ENCODE assay signal across 8 cellular contexts in the genomic region with DNA sequence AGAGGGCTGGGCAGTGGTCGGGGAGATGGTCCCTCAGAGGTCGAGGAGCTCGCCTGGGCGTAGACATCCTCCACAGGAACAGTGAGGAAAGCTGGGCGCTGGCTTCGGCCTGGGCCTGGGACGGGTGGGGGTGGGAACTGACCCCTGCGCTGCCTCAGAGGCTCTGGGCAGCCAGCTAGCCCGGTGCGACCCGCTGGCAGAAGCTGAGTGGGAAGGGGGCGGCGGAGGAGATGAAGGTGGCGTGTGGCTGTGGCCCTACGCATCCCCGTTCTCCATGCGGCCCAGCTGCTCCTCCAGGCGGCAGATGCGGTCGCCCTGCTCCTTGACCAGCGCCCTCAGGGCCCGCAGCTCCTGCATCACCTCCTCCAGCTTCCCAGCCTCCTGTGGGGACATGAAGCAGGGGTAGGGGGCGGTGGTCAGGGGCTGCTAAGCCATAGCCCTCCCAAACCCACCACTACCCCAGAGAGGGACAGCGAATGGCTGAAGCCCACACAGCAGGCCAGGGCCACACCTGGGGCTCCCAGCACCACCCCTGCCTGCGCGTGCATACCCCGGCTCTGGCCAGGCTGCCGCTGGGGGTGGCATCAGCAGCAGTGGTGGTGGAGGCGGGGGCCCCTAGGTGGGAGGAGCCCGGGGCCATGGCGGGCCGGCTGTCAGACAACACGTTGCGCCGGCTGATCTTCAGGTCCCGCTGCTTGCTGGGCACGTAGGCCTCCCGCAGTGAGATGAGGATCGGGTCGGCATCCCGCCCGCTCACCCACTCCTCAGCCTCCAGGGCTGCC. TPM values are rescaled to one million over a fixed set of nuclear protein-coding genes. Genes with fewer than 3 reads are reported as not detected.
DNase-seq lines count a peak whose midpoint lies in the region; ATAC-seq and TF ChIP-seq lines count a peak whose summit lies in the region.
"Had no signal": no experiment of that assay in that cellular context is flagged by ENCODE, and none has a peak within 500 bp of the region (broad histone marks: within the 10 kb centered on the region; RNA-seq: fewer than 3 reads in every experiment).

No MANE protein-coding gene starts in this region.

- POLR2A ChIA-PET in RWPE1 (lab: Yijun Ruan, JAX; ENCODE audit: low non-redundant PET) = no interaction called here
- POLR2A ChIA-PET in naive thymus-derived CD8-positive, alpha-beta T cell (lab: Charles Lee) = interaction anchor here (1.1 to 31.8 kb wide), 16 partner anchors 18 to 171 kb away, joined by 3 to 2390 read pairs (median 10); partner anchors contain the start of genes AIP, CABP4, CARNS1 and CDK2AP2

- no peaks in the 10 kb centered on the region for H3K27me3 Mint-ChIP-seq in activated T-helper 17 cell treated with anti-CD3 and anti-CD28 coated beads, Interleukin-2, amount 50 U/mL, for 72 hours
- H3K27me3 Mint-ChIP-seq in naive thymus-derived CD8-positive, alpha-beta T cell = no peaks in the 10 kb centered on the region
- H3K27me3 Mint-ChIP-seq in Calu3 (ENCODE audit: unreplicated experiment) = no peaks in the 10 kb centered on the region

- peaks cover 70% of the 10 kb centered on the region for H3K36me3 Mint-ChIP-seq in activated T-helper 17 cell treated with anti-CD3 and anti-CD28 coated beads, Interleukin-2, amount 50 U/mL, for 72 hours (ENCODE audit: low read depth)
- peaks cover 0 to 22% (median 4%) of the 10 kb centered on the region in 3 donors for H3K36me3 Mint-ChIP-seq in naive thymus-derived CD8-positive, alpha-beta T cell
- peaks cover 83% of the 10 kb centered on the region for H3K36me3 Mint-ChIP-seq in Calu3 (ENCODE audit: insufficient read depth, unreplicated experiment)

- H3K27me3 ChIP-seq in upper lobe of left lung = no peaks in the 10 kb centered on the region

- BruUV-seq in Calu3 (replicated peaks; lab: Mats Ljungman, UMichigan) = no TSS peak

- 88 to 90% methylated on average over 25 to 30 of the region's 42 CpGs for WGBS in upper lobe of left lung, 2 donors

- peaks cover 4 to 79% (median 67%) of the 10 kb centered on the region in 4 donors for H3K36me3 ChIP-seq in upper lobe of left lung

- H3K4me3 Mint-ChIP-seq in activated T-helper 17 cell treated with anti-CD3 and anti-CD28 coated beads, Interleukin-2, amount 50 U/mL, for 72 hours = peak overlapping the region; percentile 95
- H3K4me3 Mint-ChIP-seq in naive thymus-derived CD8-positive, alpha-beta T cell = peak overlapping the region; percentile 93 to 100 (median 96)
- no peak overlapping the region for H3K4me3 Mint-ChIP-seq in Calu3 (ENCODE audit: low read depth, unreplicated experiment)

- H3K4me1 Mint-ChIP-seq in activated T-helper 17 cell treated with anti-CD3 and anti-CD28 coated beads, Interleukin-2, amount 50 U/mL, for 72 hours = peaks cover 5% of the 10 kb centered on the region
- peaks cover 35 to 82% (median 70%) of the 10 kb centered on the region in 4 donors for H3K4me1 Mint-ChIP-seq in naive thymus-derived CD8-positive, alpha-beta T cell
- H3K4me1 Mint-ChIP-seq in Calu3 (ENCODE audit: low read depth, unreplicated experiment) = peaks cover 14% of the 10 kb centered on the region

- intact Hi-C loops in Calu3 (cut with micrococcal nuclease; ENCODE audit: unreplicated experiment) = no loop called here

- H3K27ac Mint-ChIP-seq in activated T-helper 17 cell treated with anti-CD3 and anti-CD28 coated beads, Interleukin-2, amount 50 U/mL, for 72 hours = peak overlapping the region; percentile 92
- peak overlapping the region; percentile 92 to 97 (median 95) for H3K27ac Mint-ChIP-seq in naive thymus-derived CD8-positive, alpha-beta T cell
- no peak overlapping the region for H3K27ac Mint-ChIP-seq in Calu3 (ENCODE audit: unreplicated experiment)

- TF ChIP-seq CTCF in RWPE1 (conservative IDR thresholded peaks at IDR 0.05; ENCODE audit: low read depth) (no peak), upper lobe of left lung (IDR thresholded peaks at IDR 0.05) (no peak), Calu3 (IDR thresholded peaks at IDR 0.05; ENCODE audit: unreplicated experiment) (no peak)

- DNase-seq in RWPE1 (ENCODE audit: low spot score) = no peak
- peak; percentile 59 to 83 (median 72) for DNase-seq in naive thymus-derived CD8-positive, alpha-beta T cell
- DNase-seq in upper lobe of left lung = peak in 1 of 2 donors; percentile 90
- DNase-seq in Calu3 = no peak
- DNase-seq in ecto neural progenitor cell (ENCODE audit: low spot score) = no peak

- CTCF ChIA-PET in RWPE1 (lab: Yijun Ruan, JAX) = interaction anchor here (0.7 to 1.2 kb wide), 3 partner anchors 15 to 67 kb away, joined by 3 to 4 read pairs (median 3); partner anchors contain the start of gene PITPNM1
- CTCF ChIA-PET in Calu3 (lab: Charles Lee) = interaction anchor here (0.5 kb wide), 1 partner anchor 1047 kb away, joined by 7 read pairs; no protein-coding TSS in a partner anchor

- no peaks in the 10 kb centered on the region for H3K9me3 ChIP-seq in upper lobe of left lung

- peak overlapping the region; percentile 87 for H3K27ac ChIP-seq in RWPE1
- H3K27ac ChIP-seq in upper lobe of left lung = peak overlapping the region in 3 of 4 donors; percentile 32 to 74 (median 52)

- H3K9me3 Mint-ChIP-seq in activated T-helper 17 cell treated with anti-CD3 and anti-CD28 coated beads, Interleukin-2, amount 50 U/mL, for 72 hours = no peaks in the 10 kb centered on the region
- no peaks in the 10 kb centered on the region for H3K9me3 Mint-ChIP-seq in naive thymus-derived CD8-positive, alpha-beta T cell
- H3K9me3 Mint-ChIP-seq in Calu3 (ENCODE audit: low read depth, unreplicated experiment) = no peaks in the 10 kb centered on the region

- peak; percentile 59 for ATAC-seq in activated T-helper 17 cell treated with anti-CD3 and anti-CD28 coated beads, Interleukin-2, amount 50 U/mL, for 72 hours (replicated peaks)
- peak; percentile 44 to 47 for ATAC-seq in naive thymus-derived CD8-positive, alpha-beta T cell
- ATAC-seq in upper lobe of left lung (ENCODE audit: low FRiP score in 2 of 2) (no peak), GM21447 (IDR thresholded peaks at IDR 0.05; ENCODE audit: unreplicated experiment) (no peak)

- peaks cover 13 to 54% (median 25%) of the 10 kb centered on the region in 4 donors for H3K4me1 ChIP-seq in upper lobe of left lung

- no peak for TF ChIP-seq EP300 in upper lobe of left lung (IDR thresholded peaks at IDR 0.05)

- H3K4me3 ChIP-seq in upper lobe of left lung = peak overlapping the region in 3 of 4 donors; percentile 33 to 42 (median 40)

- peak in 1 of 4 donors; percentile 45 for TF ChIP-seq POLR2A in upper lobe of left lung (IDR thresholded peaks at IDR 0.05)

RNA-seq across cellular contexts. Expression of gene PTPRCAP, which starts 0.8 kb away (rescaled TPM):
- total RNA-seq in activated T-helper 17 cell treated with anti-CD3 and anti-CD28 coated beads, Interleukin-2, amount 50 U/mL, for 72 hours = 100 to 1,000 TPM; 112 to 228 TPM
- 100 to 1,000 TPM; 212 to 215 TPM for total RNA-seq in naive thymus-derived CD8-positive, alpha-beta T cell
- polyA plus RNA-seq in naive thymus-derived CD8-positive, alpha-beta T cell = 100 to 1,000 TPM; 647 to 717 (median 686) TPM
- total RNA-seq in upper lobe of left lung (10 to 100 TPM; 12.8 to 34.0 (median 18.0) TPM), Calu3 (2022) (0.51 and 1.3 TPM in 2 replicates)
- total RNA-seq: temporal lobe had no signal

RNA-seq across cellular contexts. Expression of gene CORO1B, which starts 5.0 kb away (rescaled TPM):
- total RNA-seq in activated T-helper 17 cell treated with anti-CD3 and anti-CD28 coated beads, Interleukin-2, amount 50 U/mL, for 72 hours = 100 to 1,000 TPM; 303 to 326 TPM
- total RNA-seq in naive thymus-derived CD8-positive, alpha-beta T cell = 10 to 100 TPM; 21.2 to 22.3 TPM
- 10 to 100 TPM in 1 of 3 donors, 1 to 10 TPM in 2; 9.2 to 12.6 (median 9.8) TPM for polyA plus RNA-seq in naive thymus-derived CD8-positive, alpha-beta T cell
- total RNA-seq in upper lobe of left lung (100 to 1,000 TPM in 4 of 6 donors, 10 to 100 TPM in 2; 49.0 to 178 (median 118) TPM), Calu3 (2022) (103 and 116 TPM in 2 replicates)

RNA-seq across cellular contexts. Expression of gene RPS6KB2, which starts 10.0 kb away (rescaled TPM):
- total RNA-seq in activated T-helper 17 cell treated with anti-CD3 and anti-CD28 coated beads, Interleukin-2, amount 50 U/mL, for 72 hours = 10 to 100 TPM; 62.3 to 63.0 TPM
- total RNA-seq in naive thymus-derived CD8-positive, alpha-beta T cell = 10 to 100 TPM; 80.9 to 82.8 TPM
- polyA plus RNA-seq in naive thymus-derived CD8-positive, alpha-beta T cell = 10 to 100 TPM; 41.9 to 45.9 (median 43.2) TPM
- 10 to 100 TPM; 35.2 to 94.3 (median 50.4) TPM for total RNA-seq in upper lobe of left lung
- 44.3 and 47.5 TPM in 2 replicates for total RNA-seq in Calu3 (2022)

RNA-seq across cellular contexts. Expression of gene GPR152, which starts 14.2 kb away (rescaled TPM):
- not detected for total RNA-seq in activated T-helper 17 cell treated with anti-CD3 and anti-CD28 coated beads, Interleukin-2, amount 50 U/mL, for 72 hours
- total RNA-seq in naive thymus-derived CD8-positive, alpha-beta T cell = not detected
- polyA plus RNA-seq in naive thymus-derived CD8-positive, alpha-beta T cell = 1 to 10 TPM in 1 of 3 donors, under 1 TPM in 2; 0.20 to 1.2 (median 0.86) TPM
- total RNA-seq in upper lobe of left lung (not detected), Calu3 (2022) (not detected in 2 replicates)
- total RNA-seq: temporal lobe had no signal

RNA-seq across cellular contexts. Expression of gene CABP4, which starts 16.8 kb away (rescaled TPM):
- 1 to 10 TPM in 1 of 2 donors, under 1 TPM in 1; 0.32 to 2.2 TPM for total RNA-seq in activated T-helper 17 cell treated with anti-CD3 and anti-CD28 coated beads, Interleukin-2, amount 50 U/mL, for 72 hours
- 1 to 10 TPM; 2.9 to 3.7 TPM for total RNA-seq in naive thymus-derived CD8-positive, alpha-beta T cell
- polyA plus RNA-seq in naive thymus-derived CD8-positive, alpha-beta T cell = under 1 TPM; 0.58 to 0.96 (median 0.62) TPM
- total RNA-seq in upper lobe of left lung (1 to 10 TPM; 1.5 to 4.7 (median 2.3) TPM), Calu3 (2022) (24.8 and 25.4 TPM in 2 replicates)
- total RNA-seq: temporal lobe had no signal

Comparison
In these comparisons a context has a peak if more than half of its experiments do, and no peak if none do; other contexts are left out.
1. DNase-seq: peak in naive thymus-derived CD8-positive, alpha-beta T cell (10 of 10); none in RWPE1 (single experiment), Calu3 (single experiment) and ecto neural progenitor cell (single experiment).
2. ATAC-seq: peak in activated T-helper 17 cell treated with anti-CD3 and anti-CD28 coated beads, Interleukin-2, amount 50 U/mL, for 72 hours (single experiment) and naive thymus-derived CD8-positive, alpha-beta T cell (2 of 2); none in upper lobe of left lung (0 of 2) and GM21447 (single experiment).